ENCODE assay signal across 10 cellular contexts in the genomic region with DNA sequence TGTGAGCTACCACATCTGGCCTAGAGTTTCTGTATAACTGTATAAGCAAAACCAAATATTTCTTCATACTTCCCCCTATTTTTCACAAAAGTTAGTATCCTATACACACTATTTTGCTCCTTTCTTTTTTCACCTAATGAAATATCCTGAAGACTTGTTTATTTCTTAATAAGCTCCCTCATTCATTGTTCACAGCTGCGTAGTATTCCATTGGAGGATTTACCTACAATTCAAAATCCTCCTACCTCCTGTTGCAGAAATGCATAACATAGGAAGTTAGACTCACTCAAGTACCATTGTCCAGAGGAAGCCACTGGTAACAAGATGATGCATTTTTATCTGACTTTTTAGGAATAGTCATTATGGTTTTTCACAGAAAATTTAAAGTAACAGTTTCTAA. TPM values are rescaled to one million over a fixed set of nuclear protein-coding genes. Genes with fewer than 3 reads are reported as not detected.
"Had no signal": no experiment of that assay in that cellular context is flagged by ENCODE, and none has a peak within 500 bp of the region (broad histone marks: within the 10 kb centered on the region; RNA-seq: fewer than 3 reads in every experiment).

No MANE protein-coding gene starts in this region.

- FAIRE-seq: HepG2, HTR-8/SVneo had no signal

- ATAC-seq: HepG2 had no signal

- H3K9ac ChIP-seq: KMS-11 had no signal

- DNase-seq: KBM-7, KG1 had no signal

- H3K27ac ChIP-seq: HL-60, KMS-11 had no signal

- H3K4me2 ChIP-seq: KMS-11 had no signal

RNA-seq across cellular contexts. Expression of a gene that starts 29.6 kb away (rescaled TPM):
- total RNA-seq: HepG2, HT-29, HT1080, IMR-90 had no signal
- polyA plus RNA-seq: HepG2, IgD-negative memory B cell, IMR-90 had no signal
